ENCODE assay signal across 10 cellular contexts in the genomic region with DNA sequence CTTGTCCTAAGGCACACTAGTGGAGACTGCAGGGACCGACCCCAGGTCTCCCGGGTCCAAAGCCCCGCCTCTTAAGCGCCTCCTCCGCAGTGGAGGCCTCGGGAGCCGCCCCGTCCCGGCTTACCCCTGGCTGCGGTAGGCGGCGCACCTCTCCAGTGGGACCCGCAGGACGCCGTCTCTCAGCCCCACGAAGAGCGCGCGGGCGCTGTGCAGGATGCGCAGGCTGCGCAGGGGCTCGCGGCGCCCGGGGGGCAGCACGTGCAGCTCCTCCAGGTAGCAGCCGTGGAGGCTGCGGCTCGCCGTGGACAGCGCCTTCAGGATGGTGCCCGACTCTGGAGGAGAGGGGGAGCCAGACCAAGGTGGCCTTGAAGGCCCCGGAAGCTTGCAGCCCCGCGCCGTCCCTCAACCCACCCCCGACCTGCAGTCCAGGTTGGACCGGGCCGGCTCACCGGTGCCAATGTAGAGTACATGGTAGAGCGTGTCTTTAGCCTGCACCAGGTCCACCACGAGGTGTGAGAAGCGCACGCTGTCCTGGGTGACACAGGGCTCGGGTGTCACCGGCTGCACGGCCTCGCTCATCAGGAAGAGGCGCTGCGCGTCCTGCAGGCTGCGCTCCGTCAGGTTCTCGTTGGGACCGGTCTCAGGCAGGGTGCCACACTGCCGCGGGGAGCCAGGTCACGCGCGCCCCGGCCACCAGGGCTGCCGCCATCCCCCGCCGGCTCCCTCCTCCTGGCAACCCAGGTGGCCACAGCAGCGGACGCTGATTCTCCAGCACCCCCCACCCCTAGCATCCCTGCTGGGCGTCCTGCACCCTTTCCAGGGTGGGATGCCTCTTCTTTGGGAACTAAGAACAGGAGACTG.
DNase-seq lines count a peak whose midpoint lies in the region; ATAC-seq and TF ChIP-seq lines count a peak whose summit lies in the region.
"Had no signal": no experiment of that assay in that cellular context is flagged by ENCODE, and none has a peak within 500 bp of the region (broad histone marks: within the 10 kb centered on the region; RNA-seq: fewer than 3 reads in every experiment).

No MANE protein-coding gene starts in this region.

- intact Hi-C loops in CD4-positive, alpha-beta T cell (cut with DNase I, micrococcal nuclease), result no loop called here

- DNase-seq in CD4-positive, alpha-beta T cell, result no peak
- DNase-seq in UCSD-AML1 (lab: John Stamatoyannopoulos, UW; ENCODE audit: unreplicated experiment) (peak; percentile 35), kidney epithelial cell (ENCODE audit: low read depth) (no peak), type B pancreatic cell (ENCODE audit: extremely low spot score, unreplicated experiment) (no peak), NCI-H774 (lab: John Stamatoyannopoulos, UW) (no peak)

- no peak overlapping the region for H3K4me3 ChIP-seq in kidney epithelial cell (ENCODE audit: low read depth, low read length)
- H3K4me3 ChIP-seq: ascending aorta had no signal

- CTCF ChIA-PET in CD4-positive, alpha-beta T cell (lab: Charles Lee), result no interaction called here

- no peak for TF ChIP-seq CTCF in CD4-positive, alpha-beta T cell (IDR thresholded peaks at IDR 0.05)
- TF ChIP-seq CTCF in kidney epithelial cell (IDR thresholded peaks at IDR 0.05; ENCODE audit: insufficient read depth, low read length, poor library complexity, severe bottlenecking), result peak; percentile 5
- peak; percentile 36 for TF ChIP-seq CTCF in type B pancreatic cell (conservative IDR thresholded peaks at IDR 0.05)

- H3K36me3 Mint-ChIP-seq in CD4-positive, alpha-beta T cell (ENCODE audit: low read depth), result no peaks in the 10 kb centered on the region
- no peaks in the 10 kb centered on the region for H3K36me3 Mint-ChIP-seq in type B pancreatic cell

- H3K27ac ChIP-seq in CD4-positive, alpha-beta T cell (ENCODE audit: low read depth, low read length), result no peak overlapping the region
- H3K27ac ChIP-seq: ascending aorta, skin epidermis had no signal

- no peaks in the 10 kb centered on the region for H3K4me1 Mint-ChIP-seq in CD4-positive, alpha-beta T cell (ENCODE audit: low read depth)
- H3K4me1 Mint-ChIP-seq in type B pancreatic cell (ENCODE audit: unreplicated experiment), result no peaks in the 10 kb centered on the region

- no peak overlapping the region for H3K27ac Mint-ChIP-seq in CD4-positive, alpha-beta T cell
- no peak overlapping the region for H3K27ac Mint-ChIP-seq in type B pancreatic cell

- H3K4me3 Mint-ChIP-seq in CD4-positive, alpha-beta T cell, result no peak overlapping the region
- no peak overlapping the region for H3K4me3 Mint-ChIP-seq in type B pancreatic cell

- no peaks in the 10 kb centered on the region for H3K9me3 Mint-ChIP-seq in CD4-positive, alpha-beta T cell
- H3K9me3 Mint-ChIP-seq in type B pancreatic cell, result no peaks in the 10 kb centered on the region

- no peaks in the 10 kb centered on the region for H3K36me3 ChIP-seq in kidney epithelial cell (ENCODE audit: control insufficient read depth, insufficient read depth, low read length)
- H3K36me3 ChIP-seq: ascending aorta had no signal

- H3K9me3 ChIP-seq in CD4-positive, alpha-beta T cell (ENCODE audit: control insufficient read depth, low read length), result no peaks in the 10 kb centered on the region
- H3K9me3 ChIP-seq: ascending aorta had no signal

- H3K27me3 ChIP-seq in CD4-positive, alpha-beta T cell (ENCODE audit: control insufficient read depth, insufficient read depth, low read length), result peaks cover 17% of the 10 kb centered on the region
- peaks cover 37% of the 10 kb centered on the region for H3K27me3 ChIP-seq in kidney epithelial cell (ENCODE audit: control insufficient read depth, insufficient read depth, low read length)
- H3K27me3 ChIP-seq: ascending aorta had no signal

- POLR2A ChIA-PET in CD4-positive, alpha-beta T cell (lab: Charles Lee), result no interaction called here

- peak; percentile 51 for ATAC-seq in CD4-positive, alpha-beta T cell (ENCODE audit: poor library complexity)
- ATAC-seq in GM21390 (IDR thresholded peaks at IDR 0.05; ENCODE audit: unreplicated experiment), result peak; percentile 63
- no peak for ATAC-seq in HG03571 (IDR thresholded peaks at IDR 0.05; ENCODE audit: unreplicated experiment)
- ATAC-seq in HG02938 (IDR thresholded peaks at IDR 0.05; ENCODE audit: unreplicated experiment), result no peak

- H3K27me3 Mint-ChIP-seq in CD4-positive, alpha-beta T cell, result peaks cover 32% of the 10 kb centered on the region
- peaks cover 31% of the 10 kb centered on the region for H3K27me3 Mint-ChIP-seq in type B pancreatic cell

Comparison
In these comparisons a context has a peak if more than half of its experiments do, and no peak if none do; other contexts are left out.
1. ATAC-seq: peak in CD4-positive, alpha-beta T cell (single experiment) and GM21390 (single experiment); none in HG03571 (single experiment) and HG02938 (single experiment).